17 cellular contexts compared by ENCODE assay signal in the genomic region with DNA sequence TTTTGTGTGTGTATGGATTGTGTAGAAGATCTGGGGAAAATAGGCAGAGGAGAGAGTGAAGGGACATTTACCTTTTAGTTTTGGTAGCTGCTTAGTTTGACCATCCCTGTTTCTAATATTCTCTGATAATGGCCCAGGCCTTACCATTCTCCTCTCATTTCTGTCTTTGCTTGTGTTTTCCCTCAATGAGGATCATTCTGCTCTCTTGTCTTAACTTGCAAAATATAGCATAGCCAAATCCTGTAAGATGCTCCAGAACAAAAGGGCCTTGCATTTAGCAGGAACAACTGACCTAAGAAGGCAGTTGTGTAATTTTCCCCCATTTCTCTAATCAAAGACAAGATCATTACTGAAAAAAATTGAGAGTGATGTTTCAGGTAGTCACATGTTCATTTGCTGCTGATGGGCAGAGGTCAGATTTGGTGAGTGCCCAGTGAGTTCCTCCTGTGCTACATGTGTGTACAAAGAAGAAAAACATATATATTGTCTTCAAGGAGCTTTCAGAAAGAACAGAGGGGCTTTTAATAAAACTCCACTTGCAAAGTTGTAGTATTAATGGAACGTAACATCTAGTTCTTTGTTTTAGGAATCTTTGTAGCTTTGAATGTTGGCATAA.
"Had no signal": no experiment of that assay in that cellular context is flagged by ENCODE, and none has a peak within 500 bp of the region (broad histone marks: within the 10 kb centered on the region; RNA-seq: fewer than 3 reads in every experiment).

No MANE protein-coding gene starts in this region.

- H3K4me1 ChIP-seq: psoas muscle had no signal

- H3K4me3 ChIP-seq: adrenal gland, psoas muscle, stomach had no signal

- H3K9me3 ChIP-seq: adrenal gland, psoas muscle, SK-N-SH, stomach had no signal

- ATAC-seq: right cardiac atrium had no signal

- H3K27me3 Mint-ChIP-seq: activated B cell treated with CpG ODN at 0.5 μM for 24 hours; dendritic cell treated with granulocyte-macrophage colony-stimulating factor and Interleukin-4, amounts not matched to agents 40 ng/mL and 50 ng/mL, for 4 days had no signal

- H3K27ac Mint-ChIP-seq: activated B cell treated with CpG ODN at 0.5 μM for 24 hours; activated naive CD4-positive, alpha-beta T cell treated with anti-CD3 and anti-CD28 coated beads, Interleukin-2, amount 50 U/mL, for 72 hours; activated T-cell treated with anti-CD3 and anti-CD28 coated beads, Interleukin-2, amount 50 U/mL, for 72 hours; dendritic cell treated with granulocyte-macrophage colony-stimulating factor and Interleukin-4, amounts not matched to agents 40 ng/mL and 50 ng/mL, for 4 days had no signal

- H3K36me3 ChIP-seq: adrenal gland had no signal

- H3K27ac ChIP-seq: adrenal gland, psoas muscle, stomach had no signal

- H3K4me3 Mint-ChIP-seq: activated B cell treated with CpG ODN at 0.5 μM for 24 hours; activated T-cell treated with anti-CD3 and anti-CD28 coated beads, Interleukin-2, amount 50 U/mL, for 72 hours; dendritic cell treated with granulocyte-macrophage colony-stimulating factor and Interleukin-4, amounts not matched to agents 40 ng/mL and 50 ng/mL, for 4 days had no signal

- DNase-seq: activated B cell treated with CpG ODN at 0.5 μM for 24 hours; activated CD8-positive, alpha-beta memory T cell treated with anti-CD3 and anti-CD28 coated beads for 24 hours; activated CD8-positive, alpha-beta memory T cell treated with anti-CD3 and anti-CD28 coated beads, Interleukin-2, amount 50 U/mL, for 48 hours; activated gamma-delta T cell; activated T-cell treated with anti-CD3 and anti-CD28 coated beads, Interleukin-2, amount 50 U/mL, for 72 hours; adrenal gland; foreskin melanocyte; glutamatergic neuron; hypothalamus; psoas muscle; right cardiac atrium; SK-N-SH; stimulated activated CD4-positive, alpha-beta T cell treated with anti-CD3 and anti-CD28 coated beads, Interleukin-15, amount 100 ng/mL, for 24 hours; stimulated activated CD4-positive, alpha-beta T cell treated with anti-CD3 and anti-CD28 coated beads, Interleukin-2, amount 100 ng/mL, for 48 hours had no signal

- H3K9me3 Mint-ChIP-seq: activated B cell treated with CpG ODN at 0.5 μM for 24 hours; activated naive CD4-positive, alpha-beta T cell treated with anti-CD3 and anti-CD28 coated beads, Interleukin-2, amount 50 U/mL, for 72 hours; activated T-cell treated with anti-CD3 and anti-CD28 coated beads, Interleukin-2, amount 50 U/mL, for 72 hours; dendritic cell treated with granulocyte-macrophage colony-stimulating factor and Interleukin-4, amounts not matched to agents 40 ng/mL and 50 ng/mL, for 4 days had no signal

- H3K27me3 ChIP-seq: adrenal gland, stomach had no signal
